In the genomic region with DNA sequence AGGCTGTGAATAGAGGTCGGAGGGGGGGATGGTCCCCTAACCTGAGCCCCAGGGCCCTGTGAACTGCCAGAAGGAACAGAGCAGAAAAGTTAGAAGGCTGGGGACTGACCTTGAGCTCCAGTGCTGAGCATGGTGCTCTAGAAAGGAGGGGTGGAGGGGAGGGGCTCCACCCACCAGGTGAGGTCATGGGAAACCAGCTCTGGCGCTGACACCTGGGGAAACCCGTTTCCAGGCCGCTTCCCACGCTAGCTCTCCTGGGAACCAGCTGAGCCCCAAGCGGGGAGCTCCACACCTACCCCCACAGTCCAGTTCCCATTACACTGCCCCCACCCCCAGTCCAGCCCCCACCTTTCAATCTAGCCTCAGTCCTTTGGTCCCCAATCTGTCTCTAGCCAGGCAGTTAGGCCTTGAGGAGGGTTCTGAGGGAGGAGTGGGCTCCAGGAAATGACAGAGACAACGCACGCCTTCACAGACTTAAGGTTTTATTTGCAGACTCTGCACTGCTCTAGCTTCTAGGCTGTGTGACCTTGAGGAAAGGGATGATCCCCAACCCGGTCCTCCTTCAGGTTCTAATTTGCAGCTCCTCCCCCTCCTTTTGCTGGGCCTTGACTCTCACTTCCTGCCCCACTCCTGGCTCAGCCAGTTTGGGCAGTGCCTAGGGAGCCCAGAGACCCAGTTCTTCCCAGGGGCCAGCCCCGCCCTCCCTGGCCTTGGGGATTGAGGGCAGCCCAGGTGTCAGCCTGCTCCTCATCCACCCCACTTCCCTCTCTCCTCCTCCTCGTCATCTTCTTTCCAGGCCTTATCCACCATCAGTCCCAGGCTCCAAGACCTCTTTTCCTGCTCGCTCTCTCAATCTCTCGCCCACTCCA, we compare ENCODE assay signal across 11 cellular contexts. TPM values are rescaled to one million over a fixed set of nuclear protein-coding genes. Genes with fewer than 3 reads are reported as not detected.
A peak's percentile ranks its signal among the peaks of the same experiment; 100 is the strongest.
DNase-seq lines count a peak whose midpoint lies in the region; ATAC-seq and TF ChIP-seq lines count a peak whose summit lies in the region.
"Had no signal": no experiment of that assay in that cellular context is flagged by ENCODE, and none has a peak within 500 bp of the region (broad histone marks: within the 10 kb centered on the region; RNA-seq: fewer than 3 reads in every experiment).

No MANE protein-coding gene starts in this region.

- TF ChIP-seq CTCF in GM12865 (IDR thresholded peaks at IDR 0.05; ENCODE audit: insufficient read depth, low read depth, low read length, missing control alignments): no peak
- no peak for TF ChIP-seq CTCF in GM23338 (conservative IDR thresholded peaks at IDR 0.05; ENCODE audit: low read depth in 2 of 2)
- TF ChIP-seq CTCF in nephron (IDR thresholded peaks at IDR 0.05; ENCODE audit: unreplicated experiment in 3 of 3): no peak

- no peaks in the 10 kb centered on the region for H3K79me2 ChIP-seq in GM23338 (replicated peaks; ENCODE audit: insufficient read depth)

- no peaks in the 10 kb centered on the region for H3K27me3 ChIP-seq in GM23338 (ENCODE audit: insufficient read depth)

- H3K27ac Mint-ChIP-seq in GM23338 (no peak overlapping the region), nephron (peak overlapping the region in 2 of 3 experiments; percentile 1 to 83)
- H3K27ac Mint-ChIP-seq in activated naive CD8-positive, alpha-beta T cell treated with anti-CD3 and anti-CD28 coated beads for 36 hours: no peak overlapping the region

- DNase-seq in GM12865 (ENCODE audit: low read depth): peak; percentile 83
- DNase-seq in GM23338 (ENCODE audit: low spot score): peak; percentile 80
- DNase-seq in activated naive CD8-positive, alpha-beta T cell treated with anti-CD3 and anti-CD28 coated beads for 36 hours: peak; percentile 31
- DNase-seq in NCI-H82 treated with DMSO at 0.1 percent for 48 hours (lab: John Stamatoyannopoulos, UW; ENCODE audit: unreplicated experiment): no peak
- DNase-seq in SKM-1 (lab: John Stamatoyannopoulos, UW; ENCODE audit: unreplicated experiment): no peak
- DNase-seq: activated CD4-positive, CD25-positive, alpha-beta regulatory T cell had no signal

- no peaks in the 10 kb centered on the region for H3K36me3 Mint-ChIP-seq in GM23338 (ENCODE audit: low read depth)
- H3K36me3 Mint-ChIP-seq in activated naive CD8-positive, alpha-beta T cell treated with anti-CD3 and anti-CD28 coated beads for 36 hours: no peaks in the 10 kb centered on the region
- H3K36me3 Mint-ChIP-seq in nephron (ENCODE audit: low read depth): no peaks in the 10 kb centered on the region

- H3K4me2 ChIP-seq in GM23338: peak overlapping the region; percentile 86

- H3K9me3 Mint-ChIP-seq in GM23338 (no peaks in the 10 kb centered on the region; the same call in 2 of the 3 replicates), nephron (no peaks in the 10 kb centered on the region)
- H3K9me3 Mint-ChIP-seq in activated naive CD8-positive, alpha-beta T cell treated with anti-CD3 and anti-CD28 coated beads for 36 hours: no peaks in the 10 kb centered on the region

- H3K4me3 ChIP-seq in GM12865 (ENCODE audit: low read depth, low read length) (peak overlapping the region; percentile 61), GM23338 (peak overlapping the region; percentile 85; the same call in 1 of the 2 replicates)

- no peak overlapping the region for H3K27ac ChIP-seq in GM23338 (ENCODE audit: low read depth)

- H3K4me1 Mint-ChIP-seq in GM23338 (peaks cover 32% of the 10 kb centered on the region), nephron (peaks cover 5% of the 10 kb centered on the region)
- H3K4me1 Mint-ChIP-seq in activated naive CD8-positive, alpha-beta T cell treated with anti-CD3 and anti-CD28 coated beads for 36 hours: peaks cover 18% of the 10 kb centered on the region

- H2AFZ ChIP-seq in GM23338: no peak overlapping the region

- no peaks in the 10 kb centered on the region for H3K36me3 ChIP-seq in GM23338 (ENCODE audit: insufficient read depth)

- peaks cover 9% of the 10 kb centered on the region; the same call in 1 of the 2 replicates for H3F3A ChIP-seq in GM23338 (replicated peaks; ENCODE audit: low read depth)

- ATAC-seq in GM23338 (peak; percentile 30), HG03442 (IDR thresholded peaks at IDR 0.05; ENCODE audit: unreplicated experiment) (no peak), GM21515 (IDR thresholded peaks at IDR 0.05; ENCODE audit: unreplicated experiment) (no peak)

- H4K20me1 ChIP-seq in GM23338 (replicated peaks; ENCODE audit: insufficient read depth): no peaks in the 10 kb centered on the region

- H3K4me3 Mint-ChIP-seq in GM23338: peak overlapping the region; percentile 22
- H3K4me3 Mint-ChIP-seq in activated naive CD8-positive, alpha-beta T cell treated with anti-CD3 and anti-CD28 coated beads for 36 hours: no peak overlapping the region
- H3K4me3 Mint-ChIP-seq in nephron: peak overlapping the region in 2 of 3 experiments; percentile 21 to 78

- no peaks in the 10 kb centered on the region for H3K9me2 ChIP-seq in GM23338 (ENCODE audit: insufficient read depth)

- peaks cover 11% of the 10 kb centered on the region for H3K27me3 Mint-ChIP-seq in GM23338 (ENCODE audit: insufficient read depth, low read depth, poor library complexity)
- H3K27me3 Mint-ChIP-seq in activated naive CD8-positive, alpha-beta T cell treated with anti-CD3 and anti-CD28 coated beads for 36 hours: peaks cover 17% of the 10 kb centered on the region
- H3K27me3 Mint-ChIP-seq in nephron (ENCODE audit: low read depth): peaks cover 20% of the 10 kb centered on the region

- peaks cover 25% of the 10 kb centered on the region for H3K4me1 ChIP-seq in GM23338 (ENCODE audit: insufficient read depth)

TF ChIP-seq in GM23338, 12 proteins besides CTCF, POLR2A, EP300 and RAD21 (continues in another document):
- no peak for TF ChIP-seq EZH2 (IDR thresholded peaks at IDR 0.05; ENCODE audit: low read depth, unreplicated experiment)
- TF ChIP-seq JUNB (IDR thresholded peaks at IDR 0.05; ENCODE audit: unreplicated experiment): no peak
- TF ChIP-seq, protein P1, sequence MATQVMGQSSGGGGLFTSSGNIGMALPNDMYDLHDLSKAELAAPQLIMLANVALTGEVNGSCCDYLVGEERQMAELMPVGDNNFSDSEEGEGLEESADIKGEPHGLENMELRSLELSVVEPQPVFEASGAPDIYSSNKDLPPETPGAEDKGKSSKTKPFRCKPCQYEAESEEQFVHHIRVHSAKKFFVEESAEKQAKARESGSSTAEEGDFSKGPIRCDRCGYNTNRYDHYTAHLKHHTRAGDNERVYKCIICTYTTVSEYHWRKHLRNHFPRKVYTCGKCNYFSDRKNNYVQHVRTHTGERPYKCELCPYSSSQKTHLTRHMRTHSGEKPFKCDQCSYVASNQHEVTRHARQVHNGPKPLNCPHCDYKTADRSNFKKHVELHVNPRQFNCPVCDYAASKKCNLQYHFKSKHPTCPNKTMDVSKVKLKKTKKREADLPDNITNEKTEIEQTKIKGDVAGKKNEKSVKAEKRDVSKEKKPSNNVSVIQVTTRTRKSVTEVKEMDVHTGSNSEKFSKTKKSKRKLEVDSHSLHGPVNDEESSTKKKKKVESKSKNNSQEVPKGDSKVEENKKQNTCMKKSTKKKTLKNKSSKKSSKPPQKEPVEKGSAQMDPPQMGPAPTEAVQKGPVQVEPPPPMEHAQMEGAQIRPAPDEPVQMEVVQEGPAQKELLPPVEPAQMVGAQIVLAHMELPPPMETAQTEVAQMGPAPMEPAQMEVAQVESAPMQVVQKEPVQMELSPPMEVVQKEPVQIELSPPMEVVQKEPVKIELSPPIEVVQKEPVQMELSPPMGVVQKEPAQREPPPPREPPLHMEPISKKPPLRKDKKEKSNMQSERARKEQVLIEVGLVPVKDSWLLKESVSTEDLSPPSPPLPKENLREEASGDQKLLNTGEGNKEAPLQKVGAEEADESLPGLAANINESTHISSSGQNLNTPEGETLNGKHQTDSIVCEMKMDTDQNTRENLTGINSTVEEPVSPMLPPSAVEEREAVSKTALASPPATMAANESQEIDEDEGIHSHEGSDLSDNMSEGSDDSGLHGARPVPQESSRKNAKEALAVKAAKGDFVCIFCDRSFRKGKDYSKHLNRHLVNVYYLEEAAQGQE (IDR thresholded peaks at IDR 0.05; ENCODE audit: unreplicated experiment): no peak
- TF ChIP-seq POLR2AphosphoS5 (IDR thresholded peaks at IDR 0.05; ENCODE audit: low read depth): no peak
- no peak for TF ChIP-seq EZH2phosphoT487 (IDR thresholded peaks at IDR 0.05; ENCODE audit: unreplicated experiment)

RNA-seq across cellular contexts. Expression of gene RHOV, which starts 2.1 kb away (rescaled TPM):
- total RNA-seq in GM23338 (2014; rRNA removed; shearing (Covaris generic)): 2.9 and 4.7 TPM in 2 replicates
- polyA plus RNA-seq in GM23338 (2016; fragmentation: Nextera tagmentation; extraction: Ambion mirVana): 3.0 and 4.4 TPM in 2 replicates
- total RNA-seq in activated naive CD8-positive, alpha-beta T cell treated with anti-CD3 and anti-CD28 coated beads for 36 hours: under 1 TPM; 0.45 to 0.50 TPM
- total RNA-seq: omental fat pad had no signal

RNA-seq across cellular contexts. Expression of gene VPS18, which starts 22.3 kb away (rescaled TPM):
- 39.4 and 42.5 TPM in 2 replicates for total RNA-seq in GM23338 (2014; rRNA removed; shearing (Covaris generic))
- 4.7 and 5.9 TPM in 2 replicates for polyA plus RNA-seq in GM23338 (2016; fragmentation: Nextera tagmentation; extraction: Ambion mirVana)
- total RNA-seq in activated naive CD8-positive, alpha-beta T cell treated with anti-CD3 and anti-CD28 coated beads for 36 hours: 10 to 100 TPM; 12.1 to 13.2 TPM

RNA-seq across cellular contexts. Expression of gene SPINT1, which starts 28.1 kb away (rescaled TPM):
- total RNA-seq in GM23338 (2014; rRNA removed; shearing (Covaris generic)): 209 and 253 TPM in 2 replicates
- polyA plus RNA-seq in GM23338 (2016; fragmentation: Nextera tagmentation; extraction: Ambion mirVana): 38.6 and 41.3 TPM in 2 replicates
- 1 to 10 TPM; 3.4 to 3.5 TPM for total RNA-seq in activated naive CD8-positive, alpha-beta T cell treated with anti-CD3 and anti-CD28 coated beads for 36 hours

RNA-seq across cellular contexts. Expression of gene PPP1R14D, which starts 43.5 kb away (rescaled TPM):
- not detected in 2 replicates for total RNA-seq in GM23338 (2014; rRNA removed; shearing (Covaris generic))
- not detected in 2 replicates for polyA plus RNA-seq in GM23338 (2016; fragmentation: Nextera tagmentation; extraction: Ambion mirVana)
- total RNA-seq in activated naive CD8-positive, alpha-beta T cell treated with anti-CD3 and anti-CD28 coated beads for 36 hours: not detected
- total RNA-seq: omental fat pad, temporal lobe had no signal

RNA-seq across cellular contexts. Expression of gene DLL4, which starts 57.2 kb away (rescaled TPM):
- 0.31 and 0.62 TPM in 2 replicates for total RNA-seq in GM23338 (2014; rRNA removed; shearing (Covaris generic))
- polyA plus RNA-seq in GM23338 (2016; fragmentation: Nextera tagmentation; extraction: Ambion mirVana): 0.64 and 0.99 TPM in 2 replicates
- total RNA-seq in activated naive CD8-positive, alpha-beta T cell treated with anti-CD3 and anti-CD28 coated beads for 36 hours: not detected

Comparison
In these comparisons a context has a peak if more than half of its experiments do, and no peak if none do; other contexts are left out.
1. DNase-seq: peak in GM12865 (single experiment), GM23338 (single experiment) and activated naive CD8-positive, alpha-beta T cell treated with anti-CD3 and anti-CD28 coated beads for 36 hours (single experiment); none in NCI-H82 treated with DMSO at 0.1 percent for 48 hours (single experiment) and SKM-1 (single experiment).
2. H3K27ac Mint-ChIP-seq: peak in nephron (2 of 3); none in GM23338 (single experiment) and activated naive CD8-positive, alpha-beta T cell treated with anti-CD3 and anti-CD28 coated beads for 36 hours (single experiment).
3. RNA of gene SPINT1, which starts 28.1 kb away (total RNA-seq): 209 to 253 TPM in GM23338; 3.4 to 3.5 TPM in activated naive CD8-positive, alpha-beta T cell treated with anti-CD3 and anti-CD28 coated beads for 36 hours; every median in the first group is over 10 times any median in the second.